ENCODE assay signal across 33 cellular contexts in the genomic region with DNA sequence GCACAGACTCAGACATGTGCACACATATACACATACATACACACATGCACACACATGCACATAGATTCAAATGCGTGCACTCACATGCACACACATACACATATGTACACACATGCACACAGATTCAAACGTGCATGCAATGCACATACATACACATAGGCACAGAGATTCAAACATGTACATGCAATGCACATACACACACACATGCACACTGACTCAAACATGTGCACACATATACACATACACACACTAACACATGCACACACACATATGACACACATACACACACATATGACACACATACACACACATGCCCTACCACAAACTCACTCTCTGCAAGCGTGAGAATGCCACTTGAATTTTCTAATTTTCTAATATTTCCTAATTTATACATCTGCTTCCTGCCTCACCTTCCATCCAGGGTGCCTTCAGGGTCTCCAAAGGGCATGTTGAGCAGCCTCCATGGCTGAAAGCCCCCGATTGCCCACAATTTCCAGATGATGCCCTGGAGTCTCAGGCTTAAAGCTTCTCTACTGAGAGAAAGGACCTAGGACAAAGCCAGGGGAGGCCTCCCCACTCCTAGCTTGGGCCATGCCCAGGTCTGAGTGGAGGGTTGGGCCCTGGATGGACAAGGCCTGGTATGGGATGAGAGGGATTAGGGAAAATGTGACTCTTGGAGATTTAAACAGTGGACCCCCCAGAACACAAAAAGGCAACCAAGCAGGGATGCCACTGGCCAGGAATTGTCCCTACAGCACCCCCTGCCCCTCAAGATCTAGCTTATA.
"Had no signal": no experiment of that assay in that cellular context is flagged by ENCODE, and none has a peak within 500 bp of the region (broad histone marks: within the 10 kb centered on the region; RNA-seq: fewer than 3 reads in every experiment).

No MANE protein-coding gene starts in this region.

- FAIRE-seq: astrocyte, frontal cortex had no signal

- DNase-seq: activated B cell treated with CpG ODN at 0.5 μM for 24 hours; activated CD4-positive, alpha-beta T cell treated with anti-CD3 and anti-CD28 coated beads for 48 hours; activated CD4-positive, alpha-beta T cell treated with anti-CD3 and anti-CD28 coated beads, Interleukin-2, amount 50 U/mL, for 1 hour; activated CD4-positive, alpha-beta T cell treated with anti-CD3 and anti-CD28 coated beads, Interleukin-2, amount 50 U/mL, for 48 hours; activated CD8-positive, alpha-beta memory T cell treated with anti-CD3 and anti-CD28 coated beads for 24 hours; activated CD8-positive, alpha-beta T cell treated with anti-CD3 and anti-CD28 coated beads for 36 hours; activated effector memory CD4-positive, alpha-beta T cell treated with Interleukin-2 at 50 U/mL for 16 hours; activated gamma-delta T cell treated with Interleukin-2 at 50 U/mL for 16 hours; activated naive CD4-positive, alpha-beta T cell treated with anti-CD3 and anti-CD28 coated beads, Interleukin-2, amount 50 U/mL, for 16 hours; activated naive CD4-positive, alpha-beta T cell treated with Interleukin-2 at 50 U/mL for 16 hours; activated T-cell treated with anti-CD3 and anti-CD28 coated beads, Interleukin-2, amount 50 U/mL, for 4 hours; amniotic stem cell; anterior cingulate cortex; brain microvascular endothelial cell; central memory CD4-positive, alpha-beta T cell; cerebellar nuclear complex; colonic mucosa; effector memory CD4-positive, alpha-beta T cell; endodermal cell; erythroblast; esophagus squamous epithelium; head of caudate nucleus; T-helper 1 cell; T-helper 17 cell; T1000; WERI-Rb-1 had no signal

- H3K27ac Mint-ChIP-seq: activated B cell treated with CpG ODN at 0.5 μM for 24 hours; activated CD8-positive, alpha-beta T cell treated with anti-CD3 and anti-CD28 coated beads for 36 hours; activated naive CD8-positive, alpha-beta T cell; activated T-helper 17 cell treated with anti-CD3 and anti-CD28 coated beads, Interleukin-2, amount 50 U/mL, for 72 hours; endodermal cell; T-helper 17 cell; T-helper 2 cell treated with Interferon-gamma antibody and Interleukin-4, amounts not matched to agents 5 μg/mL and 100 μg/mL, for 36 hours had no signal

- H3K9me3 ChIP-seq: colonic mucosa had no signal

- H3K4me1 Mint-ChIP-seq: activated B cell treated with CpG ODN at 0.5 μM for 24 hours; activated T-helper 17 cell treated with anti-CD3 and anti-CD28 coated beads, Interleukin-2, amount 50 U/mL, for 72 hours; endodermal cell; T-helper 17 cell had no signal

- H3K4me3 ChIP-seq: cardiac muscle cell, colonic mucosa, esophagus squamous epithelium had no signal

- H3K36me3 Mint-ChIP-seq: activated naive CD8-positive, alpha-beta T cell had no signal

- H3K27me3 ChIP-seq: brain microvascular endothelial cell, cardiac muscle cell, colonic mucosa, esophagus squamous epithelium had no signal

- H3K36me3 ChIP-seq: brain microvascular endothelial cell, cardiac muscle cell, colonic mucosa, esophagus squamous epithelium, WERI-Rb-1 had no signal

- H3K4me1 ChIP-seq: colonic mucosa, esophagus squamous epithelium had no signal

- ATAC-seq: activated CD4-positive, CD25-positive, alpha-beta regulatory T cell treated with anti-CD3 and anti-CD28 coated beads, Interleukin-2, amount 50 U/mL, for 24 hours; activated CD8-positive, alpha-beta T cell treated with anti-CD3 and anti-CD28 coated beads for 36 hours; activated T-cell treated with anti-CD3 and anti-CD28 coated beads, Interleukin-2, amount 50 U/mL, for 4 hours; activated T-helper 17 cell treated with anti-CD3 and anti-CD28 coated beads, Interleukin-2, amount 50 U/mL, for 72 hours; T-helper 17 cell had no signal

- H3K27me3 Mint-ChIP-seq: activated B cell treated with CpG ODN at 0.5 μM for 24 hours; activated CD8-positive, alpha-beta T cell treated with anti-CD3 and anti-CD28 coated beads for 36 hours; activated T-helper 17 cell treated with anti-CD3 and anti-CD28 coated beads, Interleukin-2, amount 50 U/mL, for 72 hours; T-helper 17 cell had no signal

- H3K4me3 Mint-ChIP-seq: activated B cell treated with CpG ODN at 0.5 μM for 24 hours; activated CD8-positive, alpha-beta T cell treated with anti-CD3 and anti-CD28 coated beads for 36 hours; activated naive CD8-positive, alpha-beta T cell; activated T-cell treated with anti-CD3 and anti-CD28 coated beads, Interleukin-2, amount 50 U/mL, for 4 hours; activated T-helper 17 cell treated with anti-CD3 and anti-CD28 coated beads, Interleukin-2, amount 50 U/mL, for 72 hours; endodermal cell; T-helper 17 cell; T-helper 2 cell treated with Interferon-gamma antibody and Interleukin-4, amounts not matched to agents 5 μg/mL and 100 μg/mL, for 36 hours had no signal

- H3K27ac ChIP-seq: brain microvascular endothelial cell, cardiac muscle cell, colonic mucosa, esophagus squamous epithelium, WERI-Rb-1 had no signal
